In the genomic region with DNA sequence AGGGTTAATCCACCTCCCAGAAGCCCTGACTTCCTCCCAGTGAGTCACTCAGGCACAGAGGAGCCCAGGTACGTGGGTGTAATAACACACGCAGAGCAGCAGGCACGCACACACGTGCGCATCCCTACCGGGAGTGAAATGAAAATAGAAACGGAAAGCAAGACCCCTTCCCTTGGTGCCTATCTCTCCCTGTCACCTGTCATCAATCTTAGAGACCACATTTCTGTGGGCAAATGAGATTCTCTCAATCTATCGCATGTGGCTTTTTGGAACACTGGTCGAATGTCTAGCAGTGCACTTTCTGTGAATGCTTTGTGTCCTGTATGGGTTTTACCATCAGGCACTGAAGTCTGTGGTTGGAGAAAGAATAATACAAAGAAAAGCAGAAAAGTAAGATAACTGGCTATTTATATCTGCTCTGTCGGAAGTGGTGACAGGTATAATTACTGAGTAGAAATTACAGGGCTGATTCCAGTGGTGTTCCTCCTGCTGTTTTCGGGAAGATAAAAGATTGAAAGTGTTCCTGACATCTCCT, we compare ENCODE assay signal across 8 cellular contexts.
DNase-seq lines count a peak whose midpoint lies in the region; ATAC-seq, FAIRE-seq and TF ChIP-seq lines count a peak whose summit lies in the region.

No MANE protein-coding gene starts in this region.

- no peak for FAIRE-seq in urothelium cell line (lab: Jason Lieb, UNC)

- intact Hi-C loops in ascending aorta (cut with DNase I) (no loop called here), left ventricle myocardium superior (cut with micrococcal nuclease) (no loop called here)

- H3K36me3 ChIP-seq in ascending aorta = no peaks in the 10 kb centered on the region

- no peaks in the 10 kb centered on the region for H3K4me1 ChIP-seq in ascending aorta

- H3K9me3 ChIP-seq in ascending aorta = no peaks in the 10 kb centered on the region

- H3K27me3 ChIP-seq in ascending aorta = no peaks in the 10 kb centered on the region

- no peak overlapping the region for H3K27ac ChIP-seq in ascending aorta

- ATAC-seq in left ventricle myocardium superior = no peak

- no peak for TF ChIP-seq CTCF in ascending aorta (IDR thresholded peaks at IDR 0.05)

- in situ Hi-C loops in KBM-7 (cut with MboI; ENCODE audit: low pct_unique_long_range_greater_than_20kb, low sequenced_read_pairs) = no loop called here

- peak overlapping the region; percentile 31 to 52 for H3K4me3 ChIP-seq in ascending aorta

- DNase-seq in stimulated activated CD8-positive, alpha-beta memory T cell treated with anti-CD3 and anti-CD28 coated beads, Interleukin-4, amount 100 ng/mL, for 24 hours (ENCODE audit: low read depth) = peak; percentile 7
- DNase-seq in stimulated activated CD8-positive, alpha-beta memory T cell treated with anti-CD3 and anti-CD28 coated beads, Interleukin-4, amount 100 ng/mL, for 48 hours = no peak
- peak; percentile 74 for DNase-seq in KBM-7
- DNase-seq in ascending aorta (ENCODE audit: low spot score in 2 of 2) = no peak
- DNase-seq in urothelium cell line (ENCODE audit: low spot score) = peak; percentile 64
- DNase-seq in left ventricle myocardium superior = no peak
- DNase-seq in central memory CD4-positive, alpha-beta T cell = no peak
- no peak for DNase-seq in DMS153 treated with DMSO at 0.1 percent for 48 hours (lab: John Stamatoyannopoulos, UW; ENCODE audit: unreplicated experiment)

Comparison
In these comparisons a context has a peak if more than half of its experiments do, and no peak if none do; other contexts are left out.
1. DNase-seq: peak in stimulated activated CD8-positive, alpha-beta memory T cell treated with anti-CD3 and anti-CD28 coated beads, Interleukin-4, amount 100 ng/mL, for 24 hours (single experiment), KBM-7 (single experiment) and urothelium cell line (single experiment); none in stimulated activated CD8-positive, alpha-beta memory T cell treated with anti-CD3 and anti-CD28 coated beads, Interleukin-4, amount 100 ng/mL, for 48 hours (single experiment), ascending aorta (0 of 2), left ventricle myocardium superior (single experiment), central memory CD4-positive, alpha-beta T cell (single experiment) and DMS153 treated with DMSO at 0.1 percent for 48 hours (single experiment).